25 cellular contexts compared by ENCODE assay signal in genomic region chr22:45207533-45207932, GRCh38. TPM values are rescaled to one million over a fixed set of nuclear protein-coding genes. Genes with fewer than 3 reads are reported as not detected.
DNase-seq lines count a peak whose midpoint lies in the region; ATAC-seq and TF ChIP-seq lines count a peak whose summit lies in the region.
"Had no signal": no experiment of that assay in that cellular context is flagged by ENCODE, and none has a peak within 500 bp of the region (broad histone marks: within the 10 kb centered on the region; RNA-seq: fewer than 3 reads in every experiment).

No MANE protein-coding gene starts in this region.

- H3K9me3 ChIP-seq in AG04450 (ENCODE audit: control insufficient read depth, insufficient read depth, low read length) (peaks cover 6% of the 10 kb centered on the region; the same call in 1 of the 2 replicates), PC-3 (ENCODE audit: low read length) (no peaks in the 10 kb centered on the region), neuronal stem cell (replicated peaks in 1 of 2; ENCODE audit: control insufficient read depth in 2 of 2, insufficient read depth in 1 of 2, low read depth in 1 of 2, low read length in 2 of 2) (no peaks in the 10 kb centered on the region)
- H3K9me3 ChIP-seq: BE2C, HAP-1 had no signal

- WGBS in neuronal stem cell (ENCODE audit: extremely low coverage in 2 of 2, insufficient read length in 2 of 2, insufficient replicate concordance in 1 of 2), 2 donors: no CpG with 5 or more reads among the region's 13 CpGs

- H3K4me3 Mint-ChIP-seq in activated T-helper 1 cell treated with anti-CD3 and anti-CD28 coated beads, Interleukin-12 subunit alpha, Interleukin-12 subunit beta, Interleukin-2, Interleukin-4 antibody, amounts not matched to agents 30 ng/mL and 10 ng/mL and 1 ng/mL, durations not matched to agents 14 hours and 24 hours and 36 hours: no peak overlapping the region
- H3K4me3 Mint-ChIP-seq: CD4-positive, CD25-positive, alpha-beta regulatory T cell had no signal

- H2BK12ac ChIP-seq in neuronal stem cell (ENCODE audit: low read length): no peak overlapping the region

- 0 out of 2 replicates have a peak overlapping the region, but pooled peaks have one; percentile 1 for H2AFZ ChIP-seq in PC-3 (ENCODE audit: low read length)
- H2AFZ ChIP-seq in neuronal stem cell (ENCODE audit: low read length): no peak overlapping the region

- no peak overlapping the region for H3K23ac ChIP-seq in neuronal stem cell (ENCODE audit: low read depth, low read length, poor library complexity)

- CTCF ChIA-PET in AG04450 (lab: Charles Lee) (interaction anchor here (1.3 kb wide), 1 partner anchor 42 kb away, joined by 3 read pairs; no protein-coding TSS in a partner anchor), PC-3 (lab: Charles Lee) (no interaction called here)

- H3K4me3 ChIP-seq in AG04450 (ENCODE audit: low read depth, low read length) (no peak overlapping the region), PC-3 (ENCODE audit: low read length) (no peak overlapping the region), neuronal stem cell (ENCODE audit: low read length in 2 of 2) (no peak overlapping the region)
- H3K4me3 ChIP-seq: GM12878, HAP-1 had no signal

- H3K4ac ChIP-seq in neuronal stem cell (ENCODE audit: low read length): no peak overlapping the region

- no peak overlapping the region for H3K9ac ChIP-seq in PC-3 (ENCODE audit: low read length)
- no peak overlapping the region for H3K9ac ChIP-seq in neuronal stem cell (ENCODE audit: low read depth, low read length, poor library complexity)

- H3K27me3 Mint-ChIP-seq in activated T-helper 1 cell treated with anti-CD3 and anti-CD28 coated beads, Interleukin-12 subunit alpha, Interleukin-12 subunit beta, Interleukin-2, Interleukin-4 antibody, amounts not matched to agents 30 ng/mL and 10 ng/mL and 1 ng/mL, durations not matched to agents 14 hours and 24 hours and 36 hours (ENCODE audit: insufficient read depth): no peaks in the 10 kb centered on the region
- H3K27me3 Mint-ChIP-seq: CD4-positive, CD25-positive, alpha-beta regulatory T cell had no signal

- H3F3A ChIP-seq in PC-3 (ENCODE audit: low read length, unreplicated experiment): no peaks in the 10 kb centered on the region

- no peak overlapping the region for H2BK5ac ChIP-seq in neuronal stem cell (ENCODE audit: low read length)

- H3K36me3 ChIP-seq in PC-3 (ENCODE audit: low read depth, low read length) (no peaks in the 10 kb centered on the region), neuronal stem cell (replicated peaks in 1 of 2; ENCODE audit: control insufficient read depth in 2 of 2, insufficient read depth in 2 of 2, low read length in 2 of 2) (peaks cover 4 to 15% of the 10 kb centered on the region in 2 donors)
- H3K36me3 ChIP-seq: HAP-1 had no signal

- no peak overlapping the region for H3K27ac Mint-ChIP-seq in activated T-helper 1 cell treated with anti-CD3 and anti-CD28 coated beads, Interleukin-12 subunit alpha, Interleukin-12 subunit beta, Interleukin-2, Interleukin-4 antibody, amounts not matched to agents 30 ng/mL and 10 ng/mL and 1 ng/mL, durations not matched to agents 14 hours and 24 hours and 36 hours
- H3K27ac Mint-ChIP-seq: CD4-positive, CD25-positive, alpha-beta regulatory T cell had no signal

- H4K20me1 ChIP-seq in PC-3 (ENCODE audit: low read length): no peaks in the 10 kb centered on the region

- H3K9me2 ChIP-seq in PC-3 (replicated peaks; ENCODE audit: low read length): no peaks in the 10 kb centered on the region

- ATAC-seq in PC-3: no peak
- ATAC-seq: GM12878, Panc1 had no signal

- intact Hi-C loops in PC-3 (cut with micrococcal nuclease) (no loop called here), posterior vena cava (cut with DNase I) (no loop called here)
- intact Hi-C loops in activated T-helper 1 cell treated with anti-CD3 and anti-CD28 coated beads, Interleukin-12 subunit alpha, Interleukin-12 subunit beta, Interleukin-2, Interleukin-4 antibody, amounts not matched to agents 30 ng/mL and 10 ng/mL and 1 ng/mL, durations not matched to agents 14 hours and 24 hours and 36 hours (cut with micrococcal nuclease): no loop called here

- no peak overlapping the region for H2BK120ac ChIP-seq in neuronal stem cell (ENCODE audit: low read depth, low read length)

- H2AK5ac ChIP-seq in neuronal stem cell (ENCODE audit: low read depth, low read length): no peak overlapping the region

- POLR2A ChIA-PET in AG04450 (lab: Yijun Ruan, JAX): interaction anchor here (0.9 to 1.4 kb wide), 2 partner anchors 8 to 102 kb away, joined by 3 read pairs; no protein-coding TSS in a partner anchor
- POLR2A ChIA-PET in PC-3 (lab: Charles Lee; ENCODE audit: unreplicated experiment): no interaction called here

- H3K27ac ChIP-seq in AG04450 (ENCODE audit: low read depth, low read length) (peak overlapping the region; percentile 65), PC-3 (ENCODE audit: low read length) (peak overlapping the region; percentile 72), cingulate gyrus (ENCODE audit: low read depth, low read length) (peak overlapping the region; percentile 98), neuronal stem cell (replicated peaks; ENCODE audit: low read length) (no peak overlapping the region)
- H3K27ac ChIP-seq: HL-60 had no signal

- H3K14ac ChIP-seq in neuronal stem cell (ENCODE audit: low read length): no peak overlapping the region

- H2BK15ac ChIP-seq in neuronal stem cell (ENCODE audit: low read length): no peak overlapping the region

- no peak overlapping the region for H4K8ac ChIP-seq in neuronal stem cell (ENCODE audit: low read depth, low read length)

- no peak overlapping the region for H4K91ac ChIP-seq in neuronal stem cell (ENCODE audit: low read depth, low read length, poor library complexity)

- H3K18ac ChIP-seq in neuronal stem cell (ENCODE audit: low read length): no peak overlapping the region

- no peaks in the 10 kb centered on the region for H3K9me3 Mint-ChIP-seq in activated T-helper 1 cell treated with anti-CD3 and anti-CD28 coated beads, Interleukin-12 subunit alpha, Interleukin-12 subunit beta, Interleukin-2, Interleukin-4 antibody, amounts not matched to agents 30 ng/mL and 10 ng/mL and 1 ng/mL, durations not matched to agents 14 hours and 24 hours and 36 hours
- H3K9me3 Mint-ChIP-seq: CD4-positive, CD25-positive, alpha-beta regulatory T cell had no signal

- no peak for DNase-seq in AG04450 (ENCODE audit: low read depth, low spot score)
- DNase-seq in PC-3: no peak
- DNase-seq in posterior vena cava (ENCODE audit: low spot score): peak; percentile 78
- DNase-seq in activated T-helper 1 cell treated with anti-CD3 and anti-CD28 coated beads, Interleukin-12 subunit alpha, Interleukin-12 subunit beta, Interleukin-2, Interleukin-4 antibody, amounts not matched to agents 30 ng/mL and 10 ng/mL and 1 ng/mL, durations not matched to agents 14 hours and 24 hours and 36 hours (ENCODE audit: low spot score): no peak
- no peak for DNase-seq in CD1c-positive myeloid dendritic cell (ENCODE audit: extremely low spot score)
- no peak for DNase-seq in neuronal stem cell (ENCODE audit: low spot score)
- no peak for DNase-seq in dermis blood vessel endothelial cell
- DNase-seq: CD4-positive, CD25-positive, alpha-beta regulatory T cell; DMS 273 treated with DMSO at 0.1 percent for 48 hours; DND-41; KG1; NCI-H1092 treated with DMSO at 0.1 percent for 48 hours; NCI-H1436 treated with DMSO at 0.1 percent for 48 hours; NCI-H2029; NCI-H2171; NCI-H345; NCI-H524; NCI-H774; NK-92 treated with Interleukin-12 subunit alpha and Interleukin-12 subunit beta, amount 100 ng/mL, for 24 hours had no signal

- BruUV-seq in PC-3 (replicated peaks; lab: Mats Ljungman, UMichigan): no TSS peak

- TF ChIP-seq CTCF in AG04450 (IDR thresholded peaks at IDR 0.05; ENCODE audit: low read depth, low read length) (no peak), PC-3 (conservative IDR thresholded peaks at IDR 0.05; ENCODE audit: low read depth, low read length) (no peak)

- H3K4me2 ChIP-seq in PC-3 (ENCODE audit: low read length): peak overlapping the region; percentile 12; the same call in 1 of the 2 replicates
- H3K4me2 ChIP-seq in neuronal stem cell (ENCODE audit: insufficient read depth, low read length, poor library complexity, severe bottlenecking): no peak overlapping the region

- peaks cover 20% of the 10 kb centered on the region for H3K4me1 ChIP-seq in PC-3 (ENCODE audit: insufficient read depth, low read length)
- peaks cover 17 to 19% of the 10 kb centered on the region in 2 donors for H3K4me1 ChIP-seq in neuronal stem cell (ENCODE audit: control insufficient read depth in 2 of 2, insufficient read depth in 1 of 2, low read depth in 1 of 2, low read length in 2 of 2)
- H3K4me1 ChIP-seq: HAP-1 had no signal

- H3K79me1 ChIP-seq in neuronal stem cell (ENCODE audit: low read depth, low read length): no peaks in the 10 kb centered on the region

- no peaks in the 10 kb centered on the region for H3K79me2 ChIP-seq in PC-3 (ENCODE audit: low read length)

- H3K4me1 Mint-ChIP-seq in activated T-helper 1 cell treated with anti-CD3 and anti-CD28 coated beads, Interleukin-12 subunit alpha, Interleukin-12 subunit beta, Interleukin-2, Interleukin-4 antibody, amounts not matched to agents 30 ng/mL and 10 ng/mL and 1 ng/mL, durations not matched to agents 14 hours and 24 hours and 36 hours (ENCODE audit: low read depth): no peaks in the 10 kb centered on the region

- H3K27me3 ChIP-seq in AG04450 (ENCODE audit: control insufficient read depth, insufficient read depth, low read length) (no peaks in the 10 kb centered on the region), PC-3 (ENCODE audit: low read length) (no peaks in the 10 kb centered on the region), neuronal stem cell (ENCODE audit: control insufficient read depth in 3 of 3, insufficient read depth in 3 of 3, low read depth in 1 of 3, low read length in 3 of 3) (no peaks in the 10 kb centered on the region)
- H3K27me3 ChIP-seq: BE2C had no signal

- no peaks in the 10 kb centered on the region for H3K36me3 Mint-ChIP-seq in activated T-helper 1 cell treated with anti-CD3 and anti-CD28 coated beads, Interleukin-12 subunit alpha, Interleukin-12 subunit beta, Interleukin-2, Interleukin-4 antibody, amounts not matched to agents 30 ng/mL and 10 ng/mL and 1 ng/mL, durations not matched to agents 14 hours and 24 hours and 36 hours (ENCODE audit: low read depth)

RNA-seq across cellular contexts. Expression of gene KIAA0930, which starts 33.2 kb away (rescaled TPM):
- polyA plus RNA-seq in AG04450 (2011; rRNA removed): 49.4 and 58.0 TPM in 2 replicates
- 29.0 and 40.5 TPM in 2 replicates for polyA minus RNA-seq in AG04450 (2011; rRNA and poly(A)+ RNA removed)
- total RNA-seq in PC-3 (2014; rRNA removed) (29.8 and 39.2 TPM in 2 replicates), posterior vena cava (10 to 100 TPM; 48.5 to 74.0 TPM), dermis blood vessel endothelial cell (73.9 and 81.8 TPM in 2 replicates)
- total RNA-seq in activated T-helper 1 cell treated with anti-CD3 and anti-CD28 coated beads, Interleukin-12 subunit alpha, Interleukin-12 subunit beta, Interleukin-2, Interleukin-4 antibody, amounts not matched to agents 30 ng/mL and 10 ng/mL and 1 ng/mL, durations not matched to agents 14 hours and 24 hours and 36 hours: 45.5 and 48.7 TPM in 2 replicates
- 62.1 TPM for polyA plus RNA-seq in neuronal stem cell (2013, experiment 1 of 2)
- 61.2 TPM for polyA plus RNA-seq in neuronal stem cell (2013, experiment 2 of 2)

RNA-seq across cellular contexts. Expression of gene NUP50, which starts 43.8 kb away (rescaled TPM):
- polyA plus RNA-seq in AG04450 (2011; rRNA removed): 13.9 and 14.2 TPM in 2 replicates
- 24.5 and 24.9 TPM in 2 replicates for polyA minus RNA-seq in AG04450 (2011; rRNA and poly(A)+ RNA removed)
- total RNA-seq in PC-3 (2014; rRNA removed) (65.0 and 69.9 TPM in 2 replicates), posterior vena cava (10 to 100 TPM; 29.7 to 30.1 TPM), dermis blood vessel endothelial cell (68.6 and 85.5 TPM in 2 replicates)
- 156 and 164 TPM in 2 replicates for total RNA-seq in activated T-helper 1 cell treated with anti-CD3 and anti-CD28 coated beads, Interleukin-12 subunit alpha, Interleukin-12 subunit beta, Interleukin-2, Interleukin-4 antibody, amounts not matched to agents 30 ng/mL and 10 ng/mL and 1 ng/mL, durations not matched to agents 14 hours and 24 hours and 36 hours
- 39.5 TPM for polyA plus RNA-seq in neuronal stem cell (2013, experiment 1 of 2)
- polyA plus RNA-seq in neuronal stem cell (2013, experiment 2 of 2): 39.4 TPM
